In genomic region chr11:120067361-120068113, GRCh38 we compare ENCODE assay signal across 28 cellular contexts.
A peak's percentile ranks its signal among the peaks of the same experiment; 100 is the strongest.
DNase-seq lines count a peak whose midpoint lies in the region; ATAC-seq, FAIRE-seq and TF ChIP-seq lines count a peak whose summit lies in the region.
"Had no signal": no experiment of that assay in that cellular context is flagged by ENCODE, and none has a peak within 500 bp of the region (broad histone marks: within the 10 kb centered on the region; RNA-seq: fewer than 3 reads in every experiment).

No MANE protein-coding gene starts in this region.

- H4K20me1 ChIP-seq in OCI-LY3 (ENCODE audit: insufficient read depth, low read length), result no peaks in the 10 kb centered on the region

- FAIRE-seq in D721Med (lab: Jason Lieb, UNC), result no peak
- FAIRE-seq: colon, endometrium had no signal

- H3K9ac ChIP-seq in OCI-LY3 (ENCODE audit: low read length) (no peak overlapping the region), trophoblast cell (ENCODE audit: low read length) (no peak overlapping the region)

- WGBS in esophagus muscularis mucosa, result 82% methylated on average over 9 of the region's 9 CpGs
- no CpG with 5 or more reads among the region's 9 CpGs for WGBS in trophoblast cell (ENCODE audit: extremely low coverage, insufficient coverage, insufficient read length)

- no peak overlapping the region for H3K27ac Mint-ChIP-seq in T-helper 17 cell
- H3K27ac Mint-ChIP-seq: activated CD4-positive, alpha-beta memory T cell treated with anti-CD3 and anti-CD28 coated beads for 36 hours; activated T-helper 17 cell treated with anti-CD3 and anti-CD28 coated beads, Interleukin-2, amount 50 U/mL, for 72 hours; HFFc6 had no signal

- H3K18ac ChIP-seq in trophoblast cell (ENCODE audit: low read length), result no peak overlapping the region

- peak overlapping the region; percentile 84 for H2AK5ac ChIP-seq in trophoblast cell (ENCODE audit: low read length)

- no peak for TF ChIP-seq EP300 in esophagus muscularis mucosa (IDR thresholded peaks at IDR 0.05)

- peaks cover 4% of the 10 kb centered on the region for H3K79me1 ChIP-seq in trophoblast cell (ENCODE audit: low read length)

- no peak overlapping the region for H2AFZ ChIP-seq in OCI-LY3 (ENCODE audit: low read depth, low read length)
- peak overlapping the region; percentile 48 for H2AFZ ChIP-seq in trophoblast cell (ENCODE audit: insufficient read depth, low read length, poor library complexity)

- ATAC-seq in T-helper 17 cell, result no peak
- ATAC-seq: activated T-helper 17 cell treated with anti-CD3 and anti-CD28 coated beads, Interleukin-2, amount 50 U/mL, for 72 hours; gastrocnemius medialis; left colon; Panc1 had no signal

- H3K14ac ChIP-seq in trophoblast cell (ENCODE audit: low read length), result no peak overlapping the region

- H4K8ac ChIP-seq in trophoblast cell (ENCODE audit: low read depth, low read length), result no peak overlapping the region

- POLR2A ChIA-PET in A673 (lab: Charles Lee; ENCODE audit: low non-redundant PET), result no interaction called here

- H3K79me2 ChIP-seq in OCI-LY3 (ENCODE audit: low read length) (no peaks in the 10 kb centered on the region), trophoblast cell (ENCODE audit: control insufficient read depth, insufficient read depth, low read length, poor library complexity) (no peaks in the 10 kb centered on the region)

- no peak overlapping the region for H3K4ac ChIP-seq in trophoblast cell (ENCODE audit: low read depth, low read length)

- H2BK5ac ChIP-seq in trophoblast cell (ENCODE audit: low read depth, low read length, poor library complexity), result no peak overlapping the region

- peak overlapping the region; percentile 48 for H3K4me2 ChIP-seq in OCI-LY3 (ENCODE audit: low read length)
- no peak overlapping the region for H3K4me2 ChIP-seq in trophoblast cell (ENCODE audit: low read length)

- peaks cover 73% of the 10 kb centered on the region for H3K27me3 Mint-ChIP-seq in T-helper 17 cell

- peak; percentile 58 for DNase-seq in D721Med (ENCODE audit: insufficient read length, low spot score)
- DNase-seq in esophagus muscularis mucosa (ENCODE audit: extremely low spot score), result peak; percentile 64
- no peak for DNase-seq in trophoblast cell
- no peak for DNase-seq in T-helper 17 cell
- DNase-seq in A673 (ENCODE audit: low spot score), result no peak
- no peak for DNase-seq in SKM-1 treated with dmso at 0.1 percent for 144 hours (lab: John Stamatoyannopoulos, UW; ENCODE audit: unreplicated experiment)
- DNase-seq in T1000 (lab: John Stamatoyannopoulos, UW), result no peak
- DNase-seq: activated CD4-positive, alpha-beta memory T cell treated with anti-CD3 and anti-CD28 coated beads for 36 hours; activated CD4-positive, CD25-positive, alpha-beta regulatory T cell treated with anti-CD3 and anti-CD28 coated beads, Interleukin-2, amount 50 U/mL, for 72 hours; COR-L47; DMS79; gastrocnemius medialis; GDM1; hippocampal formation; left colon; NCI-H1694; NCI-H510A; SIG-M5; stimulated activated CD4-positive, alpha-beta T cell treated with anti-CD3 and anti-CD28 coated beads, Interleukin-2, amount 100 ng/mL, for 24 hours; upper lobe of left lung had no signal

- H3K9me3 ChIP-seq in OCI-LY3 (ENCODE audit: insufficient read depth, low read length) (no peaks in the 10 kb centered on the region), esophagus muscularis mucosa (no peaks in the 10 kb centered on the region), trophoblast cell (ENCODE audit: insufficient read depth, low read depth, low read length) (no peaks in the 10 kb centered on the region), T-helper 17 cell (ENCODE audit: control insufficient read depth, low read length, poor library complexity, severe bottlenecking) (no peaks in the 10 kb centered on the region), A673 (ENCODE audit: low read depth, low read length, poor library complexity, severe bottlenecking) (no peaks in the 10 kb centered on the region)
- H3K9me3 ChIP-seq: gastrocnemius medialis, upper lobe of left lung had no signal

- no peak for TF ChIP-seq POLR2A in esophagus muscularis mucosa (IDR thresholded peaks at IDR 0.05; ENCODE audit: low read depth)

- H3K4me1 ChIP-seq in OCI-LY3 (ENCODE audit: low read length) (peaks cover 25% of the 10 kb centered on the region), esophagus muscularis mucosa (peaks cover 0 to 2% (median under 1%) of the 10 kb centered on the region in 4 donors), trophoblast cell (ENCODE audit: control insufficient read depth in 1 of 2, insufficient read depth in 2 of 2, low read length in 2 of 2) (peaks cover 5 to 8% of the 10 kb centered on the region in 2 experiments), A673 (ENCODE audit: insufficient read depth, low read length, poor library complexity, severe bottlenecking) (peaks cover 11% of the 10 kb centered on the region)
- H3K4me1 ChIP-seq: gastrocnemius medialis had no signal

- H3K36me3 ChIP-seq in OCI-LY3 (replicated peaks; ENCODE audit: low read depth, low read length), result no peaks in the 10 kb centered on the region
- no peaks in the 10 kb centered on the region for H3K36me3 ChIP-seq in esophagus muscularis mucosa
- no peaks in the 10 kb centered on the region for H3K36me3 ChIP-seq in trophoblast cell (ENCODE audit: control insufficient read depth in 1 of 2, insufficient read depth in 2 of 2, low read length in 2 of 2)
- no peaks in the 10 kb centered on the region for H3K36me3 ChIP-seq in A673 (ENCODE audit: insufficient read depth, low read length, poor library complexity, severe bottlenecking)
- H3K36me3 ChIP-seq: gastrocnemius medialis, upper lobe of left lung had no signal

- peaks cover 2% of the 10 kb centered on the region for H3K4me1 Mint-ChIP-seq in T-helper 17 cell
- H3K4me1 Mint-ChIP-seq: activated T-helper 17 cell treated with anti-CD3 and anti-CD28 coated beads, Interleukin-2, amount 50 U/mL, for 72 hours had no signal

- H2BK120ac ChIP-seq in trophoblast cell (ENCODE audit: insufficient read depth, low read length, poor library complexity), result no peak overlapping the region

- H3K27me3 ChIP-seq in OCI-LY3 (ENCODE audit: low read depth, low read length) (peaks cover 15% of the 10 kb centered on the region), esophagus muscularis mucosa (peaks cover 0 to 62% (median 0%) of the 10 kb centered on the region in 4 donors), trophoblast cell (ENCODE audit: insufficient read depth, low read length) (no peaks in the 10 kb centered on the region), A673 (replicated peaks; ENCODE audit: insufficient read depth, low read depth, low read length, poor library complexity) (peaks cover 5% of the 10 kb centered on the region)
- H3K27me3 ChIP-seq: gastrocnemius medialis, upper lobe of left lung had no signal

- no peak overlapping the region for H3K23ac ChIP-seq in trophoblast cell (ENCODE audit: low read length)

- H3K36me3 Mint-ChIP-seq in T-helper 17 cell (ENCODE audit: low read depth), result no peaks in the 10 kb centered on the region
- H3K36me3 Mint-ChIP-seq: activated CD4-positive, alpha-beta memory T cell treated with anti-CD3 and anti-CD28 coated beads for 36 hours; activated naive CD4-positive, alpha-beta T cell treated with anti-CD3 and anti-CD28 coated beads, Interleukin-2, amount 50 U/mL, for 72 hours had no signal

- no TSS peak for BruUV-seq in A673 (replicated peaks; lab: Mats Ljungman, UMichigan)

- no peak for TF ChIP-seq CTCF in D721Med (IDR thresholded peaks at IDR 0.05; ENCODE audit: insufficient read depth, missing control alignments)
- TF ChIP-seq CTCF in OCI-LY3 (IDR thresholded peaks at IDR 0.05; ENCODE audit: low read depth, low read length), result no peak
- TF ChIP-seq CTCF in esophagus muscularis mucosa (IDR thresholded peaks at IDR 0.05), result no peak
- no peak for TF ChIP-seq CTCF in A673 (conservative IDR thresholded peaks at IDR 0.05; ENCODE audit: low read depth, low read length)

- H3K27ac ChIP-seq in OCI-LY3 (ENCODE audit: low read length), result no peak overlapping the region
- no peak overlapping the region for H3K27ac ChIP-seq in esophagus muscularis mucosa (replicated peaks in 1 of 4)
- H3K27ac ChIP-seq in trophoblast cell (ENCODE audit: low read depth, low read length), result no peak overlapping the region
- H3K27ac ChIP-seq in A673 (ENCODE audit: low read depth, low read length, poor library complexity, severe bottlenecking), result no peak overlapping the region
- H3K27ac ChIP-seq: gastrocnemius medialis, skin epidermis, upper lobe of left lung had no signal

- intact Hi-C loops in esophagus muscularis mucosa (cut with DNase I) (no loop called here), A673 (cut with micrococcal nuclease; ENCODE audit: unreplicated experiment) (no loop called here)

- no peak overlapping the region for H3K4me3 ChIP-seq in OCI-LY3 (ENCODE audit: low read length)
- no peak overlapping the region for H3K4me3 ChIP-seq in esophagus muscularis mucosa
- no peak overlapping the region for H3K4me3 ChIP-seq in trophoblast cell (ENCODE audit: low read depth, low read length)
- no peak overlapping the region for H3K4me3 ChIP-seq in A673 (ENCODE audit: low read depth, low read length, poor library complexity, severe bottlenecking)
- H3K4me3 ChIP-seq: gastrocnemius medialis, skin epidermis, upper lobe of left lung had no signal

- H4K91ac ChIP-seq in trophoblast cell (ENCODE audit: low read depth, low read length), result no peak overlapping the region

- H4K12ac ChIP-seq in trophoblast cell (ENCODE audit: low read depth, low read length), result no peak overlapping the region

- no peak overlapping the region for H2BK12ac ChIP-seq in trophoblast cell (ENCODE audit: low read length)

- CTCF ChIA-PET in A673 (lab: Charles Lee), result no interaction called here

- H3K4me3 Mint-ChIP-seq in T-helper 17 cell, result no peak overlapping the region
- H3K4me3 Mint-ChIP-seq: activated CD4-positive, alpha-beta memory T cell treated with anti-CD3 and anti-CD28 coated beads for 36 hours; activated T-helper 17 cell treated with anti-CD3 and anti-CD28 coated beads, Interleukin-2, amount 50 U/mL, for 72 hours had no signal

Comparison
In these comparisons a context has a peak if more than half of its experiments do, and no peak if none do; other contexts are left out.
1. DNase-seq: peak in D721Med (single experiment) and esophagus muscularis mucosa (single experiment); none in trophoblast cell (0 of 2), T-helper 17 cell (0 of 3), A673 (single experiment), SKM-1 treated with dmso at 0.1 percent for 144 hours (single experiment) and T1000 (single experiment).